In the genomic region with DNA sequence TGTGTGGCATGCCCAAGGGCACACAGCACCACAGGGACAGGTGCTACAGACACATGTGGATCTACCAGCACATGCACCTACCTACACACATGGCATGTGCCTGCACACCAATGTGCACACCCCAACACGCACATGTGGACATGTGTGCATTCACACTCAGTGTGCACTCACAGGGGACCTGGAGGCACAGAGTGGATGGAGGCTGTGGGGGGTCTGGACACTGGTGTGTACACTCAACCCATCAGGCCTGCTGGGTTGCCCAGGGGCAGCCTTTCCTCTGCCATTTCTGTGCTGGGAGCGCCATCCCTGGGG, we compare ENCODE assay signal across 29 cellular contexts. TPM values are rescaled to one million over a fixed set of nuclear protein-coding genes. Genes with fewer than 3 reads are reported as not detected.
DNase-seq lines count a peak whose midpoint lies in the region; ATAC-seq, FAIRE-seq and TF ChIP-seq lines count a peak whose summit lies in the region.
"Had no signal": no experiment of that assay in that cellular context is flagged by ENCODE, and none has a peak within 500 bp of the region (broad histone marks: within the 10 kb centered on the region; RNA-seq: fewer than 3 reads in every experiment).

No MANE protein-coding gene starts in this region.

- DNase-seq in GM23338 (ENCODE audit: low spot score) (no peak), K562 (ENCODE audit: extremely low read depth in 1 of 4, low spot score in 3 of 4) (no peak), COLO668 (lab: John Stamatoyannopoulos, UW; ENCODE audit: unreplicated experiment) (no peak), NCI-H774 (lab: John Stamatoyannopoulos, UW) (no peak), NCI-H82 treated with DMSO at 0.1 percent for 48 hours (lab: John Stamatoyannopoulos, UW; ENCODE audit: unreplicated experiment) (no peak)
- DNase-seq in naive thymus-derived CD8-positive, alpha-beta T cell = no peak
- DNase-seq: activated CD8-positive, alpha-beta T cell treated with anti-CD3 and anti-CD28 coated beads, Interleukin-2, amount 10 ng/mL, durations not matched to agents 7 days and 5 days; activated effector memory CD4-positive, alpha-beta T cell treated with Interleukin-2 at 50 U/mL for 16 hours; activated naive CD8-positive, alpha-beta T cell treated with anti-CD3 and anti-CD28 coated beads for 36 hours; CD8-positive, alpha-beta T cell; GM23248; KBM-7; MG63; NCI-H1105 treated with DMSO at 0.1 percent for 48 hours; NCI-H2029; RPMI8226; stimulated activated CD4-positive, alpha-beta T cell treated with anti-CD3 and anti-CD28 coated beads, Interleukin-2, amount 100 ng/mL, for 24 hours; stomach; transverse colon had no signal

- H3K27ac Mint-ChIP-seq in GM23338 = no peak overlapping the region
- no peak overlapping the region for H3K27ac Mint-ChIP-seq in naive thymus-derived CD8-positive, alpha-beta T cell
- H3K27ac Mint-ChIP-seq: activated CD8-positive, alpha-beta T cell treated with anti-CD3 and anti-CD28 coated beads, Interleukin-2, amount 10 ng/mL, durations not matched to agents 7 days and 5 days; activated naive CD8-positive, alpha-beta T cell treated with anti-CD3 and anti-CD28 coated beads for 36 hours; CD8-positive, alpha-beta T cell; T-helper 1 cell treated with Interleukin-12 subunit alpha and Interleukin-12 subunit beta and Interleukin-4 antibody, amounts not matched to agents 30 μg/mL and 1 μg/mL, for 36 hours had no signal

- intact Hi-C loops in K562 (cut with micrococcal nuclease) = no loop called here

- H3K4me3 Mint-ChIP-seq in GM23338 = no peak overlapping the region
- H3K4me3 Mint-ChIP-seq in naive thymus-derived CD8-positive, alpha-beta T cell = no peak overlapping the region
- H3K4me3 Mint-ChIP-seq: activated CD8-positive, alpha-beta T cell treated with anti-CD3 and anti-CD28 coated beads, Interleukin-2, amount 10 ng/mL, durations not matched to agents 7 days and 5 days; activated naive CD8-positive, alpha-beta T cell treated with anti-CD3 and anti-CD28 coated beads for 36 hours; CD8-positive, alpha-beta T cell; central memory CD8-positive, alpha-beta T cell; T-helper 1 cell treated with Interleukin-12 subunit alpha and Interleukin-12 subunit beta and Interleukin-4 antibody, amounts not matched to agents 30 μg/mL and 1 μg/mL, for 36 hours had no signal

- POLR2A ChIA-PET in K562 (lab: Yijun Ruan, JAX) = no interaction called here
- POLR2A ChIA-PET in naive thymus-derived CD8-positive, alpha-beta T cell (lab: Charles Lee) = no interaction called here

- H3K4me1 ChIP-seq in GM23338 (ENCODE audit: insufficient read depth) (peaks cover 59% of the 10 kb centered on the region), K562 (replicated peaks in 1 of 2; ENCODE audit: control insufficient read depth in 2 of 2, insufficient read depth in 2 of 2, low read length in 2 of 2) (peaks cover 36 to 85% of the 10 kb centered on the region in 2 experiments), neuron (ENCODE audit: insufficient read depth, low read length) (peaks cover 61% of the 10 kb centered on the region)
- H3K4me1 ChIP-seq: ascending aorta had no signal

- no peaks in the 10 kb centered on the region for H3K9me3 ChIP-seq in K562 (replicated peaks; ENCODE audit: control insufficient read depth, insufficient read depth, low read depth, low read length)
- H3K9me3 ChIP-seq in iPS-18c (ENCODE audit: control insufficient read depth, insufficient read depth, low read length) = no peaks in the 10 kb centered on the region
- H3K9me3 ChIP-seq in neuron (ENCODE audit: low read length) = no peaks in the 10 kb centered on the region
- H3K9me3 ChIP-seq: A549, ascending aorta, MG63, stomach, transverse colon had no signal

- H3K4me3 ChIP-seq in GM23338 (no peak overlapping the region), K562 (no peak overlapping the region), iPS-18c (ENCODE audit: insufficient read depth, low read depth, low read length) (0 out of 2 replicates have a peak overlapping the region, but pooled peaks have one; percentile 24), neuron (ENCODE audit: low read length) (peak overlapping the region; percentile 86)
- H3K4me3 ChIP-seq: A549, ascending aorta, GM23248, lung, MG63, stomach, transverse colon had no signal

- 0 out of 2 replicates have a peak, but pooled peaks cover 12% of the 10 kb centered on the region for H3F3A ChIP-seq in GM23338 (replicated peaks; ENCODE audit: low read depth)

- no peak for FAIRE-seq in K562 (lab: Jason Lieb, UNC)
- FAIRE-seq: A549, endothelial cell of umbilical vein had no signal

- no peaks in the 10 kb centered on the region for H3K27me3 ChIP-seq in GM23338 (ENCODE audit: insufficient read depth)
- H3K27me3 ChIP-seq in K562 (ENCODE audit: control insufficient read depth in 2 of 2, insufficient read depth in 2 of 2, low read length in 2 of 2) = peaks cover 0 to 10% of the 10 kb centered on the region in 2 experiments; a peak in 2 of 5 replicates
- no peaks in the 10 kb centered on the region for H3K27me3 ChIP-seq in neuron (ENCODE audit: insufficient read depth, low read length)
- H3K27me3 ChIP-seq: ascending aorta, MG63, transverse colon had no signal

- no peak for TF ChIP-seq RAD21 in K562 (CRISPR knock-in tag; conservative IDR thresholded peaks at IDR 0.05 in 1 of 2, IDR thresholded peaks at IDR 0.05 in 1 of 2)

- H2AFZ ChIP-seq in GM23338 (no peak overlapping the region), K562 (ENCODE audit: low read depth, low read length) (no peak overlapping the region), neuron (ENCODE audit: low read depth, low read length) (no peak overlapping the region)
- H2AFZ ChIP-seq: GM23248 had no signal

- WGBS in K562 (ENCODE audit: insufficient coverage, low coverage, missing lambda C conversion rate) = 92% methylated on average over 2 of the region's 2 CpGs

- TF ChIP-seq EP300 in K562 (IDR thresholded peaks at IDR 0.05; ENCODE audit: low read length) = no peak

- H3K27me3 Mint-ChIP-seq in GM23338 (ENCODE audit: insufficient read depth, low read depth, poor library complexity) = peaks cover 36% of the 10 kb centered on the region
- H3K27me3 Mint-ChIP-seq in naive thymus-derived CD8-positive, alpha-beta T cell = peaks cover under 1 to 5% (median 3%) of the 10 kb centered on the region in 5 donors

- no peak for TF ChIP-seq POLR2A in K562 (conservative IDR thresholded peaks at IDR 0.05)

- H3K4me1 Mint-ChIP-seq in GM23338 = peaks cover 65% of the 10 kb centered on the region
- peaks cover 8 to 33% (median 18%) of the 10 kb centered on the region in 4 donors for H3K4me1 Mint-ChIP-seq in naive thymus-derived CD8-positive, alpha-beta T cell

- H3K9me2 ChIP-seq in GM23338 (ENCODE audit: insufficient read depth) = no peaks in the 10 kb centered on the region

- H3K9me3 Mint-ChIP-seq in GM23338 = no peaks in the 10 kb centered on the region; the same call in 2 of the 3 replicates
- no peaks in the 10 kb centered on the region for H3K9me3 Mint-ChIP-seq in naive thymus-derived CD8-positive, alpha-beta T cell
- H3K9me3 Mint-ChIP-seq: activated naive CD8-positive, alpha-beta T cell treated with anti-CD3 and anti-CD28 coated beads for 36 hours; CD8-positive, alpha-beta T cell; central memory CD8-positive, alpha-beta T cell; T-helper 1 cell treated with Interleukin-12 subunit alpha and Interleukin-12 subunit beta and Interleukin-4 antibody, amounts not matched to agents 30 μg/mL and 1 μg/mL, for 36 hours had no signal

- H3K9ac ChIP-seq in K562 (ENCODE audit: insufficient read depth in 1 of 2, low read depth in 2 of 2, low read length in 2 of 2) = peak overlapping the region in 1 of 2 experiments; percentile 80; a peak in 1 of 4 replicates
- H3K9ac ChIP-seq: GM23248 had no signal

- CTCF ChIA-PET in K562 (lab: Yijun Ruan, JAX; ENCODE audit: low intra/inter-chr PET ratio) = interaction anchor here (5.6 kb wide), 1 partner anchor 27 kb away, joined by 75 read pairs; no protein-coding TSS in a partner anchor

- no peaks in the 10 kb centered on the region for H4K20me1 ChIP-seq in GM23338 (replicated peaks; ENCODE audit: insufficient read depth)
- H4K20me1 ChIP-seq in K562 (replicated peaks; ENCODE audit: control insufficient read depth, insufficient read depth, low read length) = no peaks in the 10 kb centered on the region

- in situ Hi-C loops in K562 (cut with MboI) = loop anchor here (10.0 kb wide), 1 partner anchor 893 kb away; no protein-coding TSS in a partner anchor

- H3K36me3 ChIP-seq in GM23338 (ENCODE audit: insufficient read depth) (no peaks in the 10 kb centered on the region), K562 (ENCODE audit: control insufficient read depth, insufficient read depth, low read length) (no peaks in the 10 kb centered on the region), neuron (ENCODE audit: insufficient read depth, low read length) (peaks cover 4% of the 10 kb centered on the region)
- H3K36me3 ChIP-seq: ascending aorta, MG63, stomach, transverse colon had no signal

- TF ChIP-seq CTCF in GM23338 (conservative IDR thresholded peaks at IDR 0.05; ENCODE audit: low read depth in 2 of 2) (no peak), K562 (IDR thresholded peaks at IDR 0.05 in 2 of 3, conservative IDR thresholded peaks at IDR 0.05 in 1 of 3; ENCODE audit: insufficient read depth in 2 of 3, low read depth in 1 of 3, low read length in 3 of 3) (no peak)

- no TSS peak for BruUV-seq in K562 (replicated peaks; lab: Mats Ljungman, UMichigan)

- no peaks in the 10 kb centered on the region for H3K9me1 ChIP-seq in K562 (ENCODE audit: control insufficient read depth, insufficient read depth, low read length)

- H3K4me2 ChIP-seq in GM23338 = peak overlapping the region; percentile 87
- H3K4me2 ChIP-seq in K562 (ENCODE audit: insufficient read depth, low read length) = no peak overlapping the region
- H3K4me2 ChIP-seq: A549 had no signal

- no peak for ATAC-seq in GM23338
- no peak for ATAC-seq in K562
- no peak for ATAC-seq in naive thymus-derived CD8-positive, alpha-beta T cell
- ATAC-seq: A549; activated CD8-positive, alpha-beta T cell treated with anti-CD3 and anti-CD28 coated beads, Interleukin-2, amount 10 ng/mL, durations not matched to agents 7 days and 5 days; CD8-positive, alpha-beta T cell had no signal

- H3K36me3 Mint-ChIP-seq in GM23338 (ENCODE audit: low read depth) = no peaks in the 10 kb centered on the region; the same call in 2 of the 3 replicates
- H3K36me3 Mint-ChIP-seq in naive thymus-derived CD8-positive, alpha-beta T cell = no peaks in the 10 kb centered on the region
- H3K36me3 Mint-ChIP-seq: activated naive CD8-positive, alpha-beta T cell treated with anti-CD3 and anti-CD28 coated beads for 36 hours; CD8-positive, alpha-beta T cell had no signal

- no peaks in the 10 kb centered on the region for H3K79me2 ChIP-seq in GM23338 (replicated peaks; ENCODE audit: insufficient read depth)
- no peaks in the 10 kb centered on the region for H3K79me2 ChIP-seq in K562 (ENCODE audit: control insufficient read depth, insufficient read depth, low read length)

- no peak overlapping the region for H3K27ac ChIP-seq in GM23338 (ENCODE audit: low read depth)
- H3K27ac ChIP-seq in K562 (ENCODE audit: extremely low read depth, low read depth, low read length) = no peak overlapping the region
- H3K27ac ChIP-seq: A549, ascending aorta, GM23248, stomach, transverse colon had no signal

RNA-seq across cellular contexts. Expression of a gene that starts 1.7 kb away (rescaled TPM):
- 9.8 and 10.2 TPM in 2 replicates for total RNA-seq in GM23338 (2014; rRNA removed; shearing (Covaris generic))
- polyA plus RNA-seq in GM23338 (2016; fragmentation: Nextera tagmentation; extraction: Ambion mirVana) = 0.34 and 0.50 TPM in 2 replicates
- 0.67 and 3.0 TPM in 2 replicates for total RNA-seq in K562 (2011; cell fraction: chromatin; rRNA removed; ENCODE audit: low replicate concordance)
- 2.5 and 3.2 TPM in 2 replicates for total RNA-seq in K562 (2011; cell fraction: nucleolus; rRNA removed)
- 0.76 and 0.88 TPM in 2 replicates for total RNA-seq in K562 (2011; cell fraction: nucleoplasm; rRNA removed)
- 0.53 and 0.64 TPM in 2 replicates for total RNA-seq in K562 (2014; rRNA removed)
- total RNA-seq in K562 (2014; rRNA removed; fragmentation: Illumina TruSeq; extraction: Trizol) = 0.13 and 0.18 TPM in 2 replicates
- total RNA-seq in K562 (2015; rRNA removed; fragmentation: Illumina TruSeq; extraction: Trizol) = 0.25 and 0.38 TPM in 2 replicates
- 1.2 and 1.3 TPM in 2 replicates for total RNA-seq in K562 (2021)
- 0.18 and 0.28 TPM in 2 replicates for polyA plus RNA-seq in K562 (2011; rRNA removed)
- 0.19 and 0.67 TPM in 2 replicates for polyA plus RNA-seq in K562 (2011; cell fraction: cytosol; rRNA removed)
- 1.3 and 2.9 TPM in 2 replicates for polyA plus RNA-seq in K562 (2011; cell fraction: nucleus; rRNA removed)
- polyA plus RNA-seq in K562 (2012) = 0.25 and 0.68 TPM in 2 replicates
- polyA plus RNA-seq in K562 (2014; fragmentation: Illumina TruSeq; extraction: Trizol) = 0.13 and 0.29 TPM in 2 replicates
- not detected for polyA plus RNA-seq in K562 (2014; fragmentation: Nextera tagmentation; extraction: Ambion mirVana)
- polyA plus RNA-seq in K562 (2014; rRNA removed) = 0.43 and 0.44 TPM in 2 replicates
- polyA minus RNA-seq in K562 (2011; rRNA and poly(A)+ RNA removed) = 0.24 and 0.91 TPM in 2 replicates
- 1.3 and 2.3 TPM in 2 replicates for polyA minus RNA-seq in K562 (2011; cell fraction: cytosol; rRNA and poly(A)+ RNA removed)
- polyA minus RNA-seq in K562 (2011; cell fraction: nucleus; rRNA and poly(A)+ RNA removed) = 1.1 and 1.2 TPM in 2 replicates
- total RNA-seq in naive thymus-derived CD8-positive, alpha-beta T cell = under 1 TPM; 0.18 to 0.25 TPM
- under 1 TPM in 1 of 3 donors, not detected in 2; 0.08 TPM for polyA plus RNA-seq in naive thymus-derived CD8-positive, alpha-beta T cell
- total RNA-seq: activated CD8-positive, alpha-beta T cell treated with anti-CD3 and anti-CD28 coated beads, Interleukin-2, amount 10 ng/mL, durations not matched to agents 7 days and 5 days; ascending aorta; CD8-positive, alpha-beta T cell; dermis microvascular lymphatic vessel endothelial cell; endothelial cell of umbilical vein; GM23248; SK-MEL-5 had no signal
- polyA plus RNA-seq: endothelial cell of umbilical vein, GM23248 had no signal

Comparison
In these comparisons a context has a peak if more than half of its experiments do, and no peak if none do; other contexts are left out.
1. H3K4me3 ChIP-seq: peak in iPS-18c (single experiment) and neuron (single experiment); none in GM23338 (single experiment) and K562 (single experiment).